In genomic region chr11:116500002-116500832, GRCh38 we compare ENCODE assay signal across 1 cellular context.
TF ChIP-seq lines count a peak whose summit lies in the region.

No MANE protein-coding gene starts in this region.

TF ChIP-seq in GM23338, 12 proteins besides CTCF, POLR2A, EP300 and RAD21 (continued from another document):
- TF ChIP-seq, protein P1, sequence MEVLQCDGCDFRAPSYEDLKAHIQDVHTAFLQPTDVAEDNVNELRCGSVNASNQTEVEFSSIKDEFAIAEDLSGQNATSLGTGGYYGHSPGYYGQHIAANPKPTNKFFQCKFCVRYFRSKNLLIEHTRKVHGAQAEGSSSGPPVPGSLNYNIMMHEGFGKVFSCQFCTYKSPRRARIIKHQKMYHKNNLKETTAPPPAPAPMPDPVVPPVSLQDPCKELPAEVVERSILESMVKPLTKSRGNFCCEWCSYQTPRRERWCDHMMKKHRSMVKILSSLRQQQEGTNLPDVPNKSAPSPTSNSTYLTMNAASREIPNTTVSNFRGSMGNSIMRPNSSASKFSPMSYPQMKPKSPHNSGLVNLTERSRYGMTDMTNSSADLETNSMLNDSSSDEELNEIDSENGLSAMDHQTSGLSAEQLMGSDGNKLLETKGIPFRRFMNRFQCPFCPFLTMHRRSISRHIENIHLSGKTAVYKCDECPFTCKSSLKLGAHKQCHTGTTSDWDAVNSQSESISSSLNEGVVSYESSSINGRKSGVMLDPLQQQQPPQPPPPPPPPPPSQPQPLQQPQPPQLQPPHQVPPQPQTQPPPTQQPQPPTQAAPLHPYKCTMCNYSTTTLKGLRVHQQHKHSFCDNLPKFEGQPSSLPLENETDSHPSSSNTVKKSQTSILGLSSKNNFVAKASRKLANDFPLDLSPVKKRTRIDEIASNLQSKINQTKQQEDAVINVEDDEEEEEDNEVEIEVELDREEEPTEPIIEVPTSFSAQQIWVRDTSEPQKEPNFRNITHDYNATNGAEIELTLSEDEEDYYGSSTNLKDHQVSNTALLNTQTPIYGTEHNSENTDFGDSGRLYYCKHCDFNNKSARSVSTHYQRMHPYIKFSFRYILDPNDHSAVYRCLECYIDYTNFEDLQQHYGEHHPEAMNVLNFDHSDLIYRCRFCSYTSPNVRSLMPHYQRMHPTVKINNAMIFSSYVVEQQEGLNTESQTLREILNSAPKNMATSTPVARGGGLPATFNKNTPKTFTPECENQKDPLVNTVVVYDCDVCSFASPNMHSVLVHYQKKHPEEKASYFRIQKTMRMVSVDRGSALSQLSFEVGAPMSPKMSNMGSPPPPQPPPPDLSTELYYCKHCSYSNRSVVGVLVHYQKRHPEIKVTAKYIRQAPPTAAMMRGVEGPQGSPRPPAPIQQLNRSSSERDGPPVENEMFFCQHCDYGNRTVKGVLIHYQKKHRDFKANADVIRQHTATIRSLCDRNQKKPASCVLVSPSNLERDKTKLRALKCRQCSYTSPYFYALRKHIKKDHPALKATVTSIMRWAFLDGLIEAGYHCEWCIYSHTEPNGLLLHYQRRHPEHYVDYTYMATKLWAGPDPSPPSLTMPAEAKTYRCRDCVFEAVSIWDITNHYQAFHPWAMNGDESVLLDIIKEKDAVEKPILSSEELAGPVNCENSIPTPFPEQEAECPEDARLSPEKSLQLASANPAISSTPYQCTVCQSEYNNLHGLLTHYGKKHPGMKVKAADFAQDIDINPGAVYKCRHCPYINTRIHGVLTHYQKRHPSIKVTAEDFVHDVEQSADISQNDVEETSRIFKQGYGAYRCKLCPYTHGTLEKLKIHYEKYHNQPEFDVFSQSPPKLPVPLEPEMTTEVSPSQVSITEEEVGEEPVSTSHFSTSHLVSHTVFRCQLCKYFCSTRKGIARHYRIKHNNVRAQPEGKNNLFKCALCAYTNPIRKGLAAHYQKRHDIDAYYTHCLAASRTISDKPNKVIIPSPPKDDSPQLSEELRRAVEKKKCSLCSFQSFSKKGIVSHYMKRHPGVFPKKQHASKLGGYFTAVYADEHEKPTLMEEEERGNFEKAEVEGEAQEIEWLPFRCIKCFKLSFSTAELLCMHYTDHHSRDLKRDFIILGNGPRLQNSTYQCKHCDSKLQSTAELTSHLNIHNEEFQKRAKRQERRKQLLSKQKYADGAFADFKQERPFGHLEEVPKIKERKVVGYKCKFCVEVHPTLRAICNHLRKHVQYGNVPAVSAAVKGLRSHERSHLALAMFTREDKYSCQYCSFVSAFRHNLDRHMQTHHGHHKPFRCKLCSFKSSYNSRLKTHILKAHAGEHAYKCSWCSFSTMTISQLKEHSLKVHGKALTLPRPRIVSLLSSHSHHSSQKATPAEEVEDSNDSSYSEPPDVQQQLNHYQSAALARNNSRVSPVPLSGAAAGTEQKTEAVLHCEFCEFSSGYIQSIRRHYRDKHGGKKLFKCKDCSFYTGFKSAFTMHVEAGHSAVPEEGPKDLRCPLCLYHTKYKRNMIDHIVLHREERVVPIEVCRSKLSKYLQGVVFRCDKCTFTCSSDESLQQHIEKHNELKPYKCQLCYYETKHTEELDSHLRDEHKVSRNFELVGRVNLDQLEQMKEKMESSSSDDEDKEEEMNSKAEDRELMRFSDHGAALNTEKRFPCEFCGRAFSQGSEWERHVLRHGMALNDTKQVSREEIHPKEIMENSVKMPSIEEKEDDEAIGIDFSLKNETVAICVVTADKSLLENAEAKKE (CRISPR knock-in tag; IDR thresholded peaks at IDR 0.05), result no peak
- TF ChIP-seq ZNF114 (CRISPR knock-in tag; IDR thresholded peaks at IDR 0.05), result no peak
- no peak for TF ChIP-seq JUNB (IDR thresholded peaks at IDR 0.05; ENCODE audit: unreplicated experiment)
- TF ChIP-seq, protein P2, sequence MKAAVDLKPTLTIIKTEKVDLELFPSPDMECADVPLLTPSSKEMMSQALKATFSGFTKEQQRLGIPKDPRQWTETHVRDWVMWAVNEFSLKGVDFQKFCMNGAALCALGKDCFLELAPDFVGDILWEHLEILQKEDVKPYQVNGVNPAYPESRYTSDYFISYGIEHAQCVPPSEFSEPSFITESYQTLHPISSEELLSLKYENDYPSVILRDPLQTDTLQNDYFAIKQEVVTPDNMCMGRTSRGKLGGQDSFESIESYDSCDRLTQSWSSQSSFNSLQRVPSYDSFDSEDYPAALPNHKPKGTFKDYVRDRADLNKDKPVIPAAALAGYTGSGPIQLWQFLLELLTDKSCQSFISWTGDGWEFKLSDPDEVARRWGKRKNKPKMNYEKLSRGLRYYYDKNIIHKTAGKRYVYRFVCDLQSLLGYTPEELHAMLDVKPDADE (IDR thresholded peaks at IDR 0.05), result no peak
- TF ChIP-seq NANOG (IDR thresholded peaks at IDR 0.05; ENCODE audit: borderline replicate concordance), result no peak
- TF ChIP-seq CREB1 (CRISPR knock-in tag; IDR thresholded peaks at IDR 0.05; ENCODE audit: low read depth), result no peak
- TF ChIP-seq EZH2phosphoT487 (IDR thresholded peaks at IDR 0.05; ENCODE audit: unreplicated experiment), result no peak
